In genomic region chr3:72295276-72295973, GRCh38 we compare ENCODE assay signal across 27 cellular contexts.
"Had no signal": no experiment of that assay in that cellular context is flagged by ENCODE, and none has a peak within 500 bp of the region (broad histone marks: within the 10 kb centered on the region; RNA-seq: fewer than 3 reads in every experiment).

No MANE protein-coding gene starts in this region.

- H3K4me3 ChIP-seq: adrenal gland, breast epithelium, SJCRH30 had no signal

- H3K36me3 ChIP-seq: adrenal gland, breast epithelium, SJCRH30 had no signal

- H3K27ac Mint-ChIP-seq: activated CD4-positive, alpha-beta memory T cell treated with anti-CD3 and anti-CD28 coated beads, Interleukin-2, amount 10 ng/mL, durations not matched to agents 7 days and 5 days; activated naive CD8-positive, alpha-beta T cell treated with anti-CD3 and anti-CD28 coated beads, Interleukin-2, amount 10 ng/mL, durations not matched to agents 7 days and 5 days; activated T-cell treated with anti-CD3 and anti-CD28 coated beads, Interleukin-2, amount 50 U/mL, for 72 hours; T-helper 1 cell treated with Interleukin-12 subunit alpha and Interleukin-12 subunit beta and Interleukin-4 antibody, amounts not matched to agents 30 μg/mL and 1 μg/mL, for 36 hours had no signal

- H3K9ac ChIP-seq: KMS-11 had no signal

- H3K9me3 ChIP-seq: adrenal gland, breast epithelium, SJCRH30 had no signal

- H3K36me3 Mint-ChIP-seq: activated naive CD8-positive, alpha-beta T cell treated with anti-CD3 and anti-CD28 coated beads, Interleukin-2, amount 10 ng/mL, durations not matched to agents 7 days and 5 days had no signal

- H3K27ac ChIP-seq: adrenal gland, breast epithelium, KMS-11, SJCRH30 had no signal

- H3K4me2 ChIP-seq: KMS-11 had no signal

- H3K4me1 ChIP-seq: adrenal gland, SJCRH30 had no signal

- H3K4me3 Mint-ChIP-seq: activated CD4-positive, alpha-beta memory T cell treated with anti-CD3 and anti-CD28 coated beads, Interleukin-2, amount 10 ng/mL, durations not matched to agents 7 days and 5 days; activated naive CD8-positive, alpha-beta T cell treated with anti-CD3 and anti-CD28 coated beads, Interleukin-2, amount 10 ng/mL, durations not matched to agents 7 days and 5 days; activated T-cell treated with anti-CD3 and anti-CD28 coated beads, Interleukin-2, amount 50 U/mL, for 72 hours; IgD-negative memory B cell; T-helper 1 cell treated with Interleukin-12 subunit alpha and Interleukin-12 subunit beta and Interleukin-4 antibody, amounts not matched to agents 30 μg/mL and 1 μg/mL, for 36 hours had no signal

- H3K27me3 ChIP-seq: adrenal gland, breast epithelium, SJCRH30 had no signal

- H3K4me1 Mint-ChIP-seq: activated CD4-positive, alpha-beta memory T cell treated with anti-CD3 and anti-CD28 coated beads, Interleukin-2, amount 10 ng/mL, durations not matched to agents 7 days and 5 days had no signal

- DNase-seq: activated CD4-positive, alpha-beta memory T cell treated with anti-CD3 and anti-CD28 coated beads, Interleukin-2, amount 10 ng/mL, durations not matched to agents 7 days and 5 days; activated CD4-positive, alpha-beta T cell treated with anti-CD3 and anti-CD28 coated beads, Interleukin-2, amount 50 U/mL, for 1 hour; activated CD4-positive, CD25-positive, alpha-beta regulatory T cell; activated naive CD4-positive, alpha-beta T cell treated with anti-CD3 and anti-CD28 coated beads, Interleukin-2, amount 50 U/mL, for 16 hours; activated naive CD8-positive, alpha-beta T cell treated with anti-CD3 and anti-CD28 coated beads, Interleukin-2, amount 10 ng/mL, durations not matched to agents 7 days and 5 days; activated T-cell treated with anti-CD3 and anti-CD28 coated beads for 4 hours; activated T-cell treated with anti-CD3 and anti-CD28 coated beads, Interleukin-2, amount 50 U/mL, for 72 hours; adrenal gland; anterior cingulate cortex; central memory CD4-positive, alpha-beta T cell; NCI-H1092; NCI-H1417 treated with DMSO at 0.1 percent for 48 hours; NCI-H1694; NCI-H2029; NCI-H2107; NCI-H524 treated with DMSO at 0.1 percent for 48 hours; NCI-H748 treated with DMSO at 0.1 percent for 48 hours; NK-92 treated with Interleukin-12 subunit alpha and Interleukin-12 subunit beta, amount 100 ng/mL, for 24 hours; OCI-M1; RPMI8226; SJCRH30 had no signal

- ATAC-seq: activated T-cell treated with anti-CD3 and anti-CD28 coated beads, Interleukin-2, amount 50 U/mL, for 72 hours; Panc1; Right ventricle myocardium inferior had no signal

- H3K9me3 Mint-ChIP-seq: activated CD4-positive, alpha-beta memory T cell treated with anti-CD3 and anti-CD28 coated beads, Interleukin-2, amount 10 ng/mL, durations not matched to agents 7 days and 5 days; activated T-cell treated with anti-CD3 and anti-CD28 coated beads, Interleukin-2, amount 50 U/mL, for 72 hours; T-helper 1 cell treated with Interleukin-12 subunit alpha and Interleukin-12 subunit beta and Interleukin-4 antibody, amounts not matched to agents 30 μg/mL and 1 μg/mL, for 36 hours had no signal
